27 cellular contexts compared by ENCODE assay signal in genomic region chr22:20746466-20747189, GRCh38. TPM values are rescaled to one million over a fixed set of nuclear protein-coding genes. Genes with fewer than 3 reads are reported as not detected.
"Had no signal": no experiment of that assay in that cellular context is flagged by ENCODE, and none has a peak within 500 bp of the region (broad histone marks: within the 10 kb centered on the region; RNA-seq: fewer than 3 reads in every experiment).

No MANE protein-coding gene starts in this region.

- H3K9me3 ChIP-seq: right lobe of liver, thoracic aorta, upper lobe of left lung had no signal

- H3K4me1 ChIP-seq: right lobe of liver had no signal

- H3K4me3 Mint-ChIP-seq: activated naive CD8-positive, alpha-beta T cell treated with anti-CD3 and anti-CD28 coated beads for 36 hours; dendritic cell treated with granulocyte-macrophage colony-stimulating factor and Interleukin-4, amounts not matched to agents 40 ng/mL and 50 ng/mL, for 4 days; immature natural killer cell; nephron progenitor cell had no signal

- H3K27ac Mint-ChIP-seq: activated naive CD8-positive, alpha-beta T cell treated with anti-CD3 and anti-CD28 coated beads for 36 hours; dendritic cell treated with granulocyte-macrophage colony-stimulating factor and Interleukin-4, amounts not matched to agents 40 ng/mL and 50 ng/mL, for 4 days; immature natural killer cell; nephron progenitor cell had no signal

- H3K27ac ChIP-seq: right lobe of liver, skin epidermis, thoracic aorta had no signal

- H3K27me3 ChIP-seq: right lobe of liver, upper lobe of left lung had no signal

- FAIRE-seq: TTC549 had no signal

- H3K27me3 Mint-ChIP-seq: activated naive CD8-positive, alpha-beta T cell treated with anti-CD3 and anti-CD28 coated beads for 36 hours had no signal

- H3K9me3 Mint-ChIP-seq: activated naive CD8-positive, alpha-beta T cell treated with anti-CD3 and anti-CD28 coated beads for 36 hours; dendritic cell treated with granulocyte-macrophage colony-stimulating factor and Interleukin-4, amounts not matched to agents 40 ng/mL and 50 ng/mL, for 4 days; immature natural killer cell had no signal

- ATAC-seq: left ventricle myocardium superior had no signal

- DNase-seq: activated CD4-positive, alpha-beta T cell treated with anti-CD3 and anti-CD28 coated beads for 4 hours; activated CD4-positive, alpha-beta T cell treated with anti-CD3 and anti-CD28 coated beads, Interleukin-2, amount 50 U/mL, for 48 hours; activated CD8-positive, alpha-beta memory T cell treated with anti-CD3 and anti-CD28 coated beads, Interleukin-2, amount 50 U/mL, for 48 hours; activated naive CD4-positive, alpha-beta T cell treated with Interleukin-2 at 50 U/mL for 16 hours; activated naive CD8-positive, alpha-beta T cell treated with anti-CD3 and anti-CD28 coated beads for 36 hours; activated T-cell treated with anti-CD3 and anti-CD28 coated beads, Interleukin-2, amount 50 U/mL, for 48 hours; amygdala; effector CD8-positive, alpha-beta T cell; erythroblast; foreskin fibroblast; immature natural killer cell; kidney glomerular epithelial cell; left ventricle myocardium superior; nephron progenitor cell; stimulated activated CD4-positive, alpha-beta T cell treated with anti-CD3 and anti-CD28 coated beads, Interleukin-1b, Interleukin-23, amount 100 ng/mL, for 48 hours; T-helper 1 cell had no signal

- H3K4me3 ChIP-seq: right lobe of liver, skin epidermis, thoracic aorta, upper lobe of left lung had no signal

RNA-seq across cellular contexts. Expression of gene SERPIND1, which starts 27.3 kb away (rescaled TPM):
- total RNA-seq: activated CD8-positive, alpha-beta memory T cell treated with anti-CD3 and anti-CD28 coated beads for 36 hours; activated naive CD8-positive, alpha-beta T cell treated with anti-CD3 and anti-CD28 coated beads for 36 hours; chondrocyte; fibroblast of lung; left ventricle myocardium superior; mononuclear cell; myocyte; thoracic aorta had no signal
